Comparison of ENCODE assay signal across 1 cellular context in the genomic region with DNA sequence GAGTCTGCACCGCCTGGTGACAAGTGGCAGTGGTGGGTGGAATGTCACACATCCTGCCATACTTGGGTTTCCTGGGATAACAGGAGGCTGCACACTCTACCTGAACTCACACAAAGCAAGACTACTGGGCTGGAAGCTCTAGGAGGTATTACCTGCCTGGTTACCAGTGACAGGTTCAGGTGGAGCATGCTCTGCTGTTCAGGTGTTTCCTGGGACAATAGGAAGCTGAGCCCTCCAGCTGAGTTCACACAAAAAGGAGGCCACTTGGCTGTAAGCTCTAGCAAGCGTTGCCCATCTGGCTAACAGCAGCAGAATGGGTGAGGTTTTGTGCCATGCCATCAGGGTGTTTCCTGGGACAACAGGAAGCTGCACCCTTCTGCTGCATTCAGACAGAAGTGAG.
TF ChIP-seq lines count a peak whose summit lies in the region.

No MANE protein-coding gene starts in this region.

TF ChIP-seq in GM23338, 12 proteins besides CTCF, POLR2A, EP300 and RAD21 (continued from another document):
- TF ChIP-seq, protein P1, sequence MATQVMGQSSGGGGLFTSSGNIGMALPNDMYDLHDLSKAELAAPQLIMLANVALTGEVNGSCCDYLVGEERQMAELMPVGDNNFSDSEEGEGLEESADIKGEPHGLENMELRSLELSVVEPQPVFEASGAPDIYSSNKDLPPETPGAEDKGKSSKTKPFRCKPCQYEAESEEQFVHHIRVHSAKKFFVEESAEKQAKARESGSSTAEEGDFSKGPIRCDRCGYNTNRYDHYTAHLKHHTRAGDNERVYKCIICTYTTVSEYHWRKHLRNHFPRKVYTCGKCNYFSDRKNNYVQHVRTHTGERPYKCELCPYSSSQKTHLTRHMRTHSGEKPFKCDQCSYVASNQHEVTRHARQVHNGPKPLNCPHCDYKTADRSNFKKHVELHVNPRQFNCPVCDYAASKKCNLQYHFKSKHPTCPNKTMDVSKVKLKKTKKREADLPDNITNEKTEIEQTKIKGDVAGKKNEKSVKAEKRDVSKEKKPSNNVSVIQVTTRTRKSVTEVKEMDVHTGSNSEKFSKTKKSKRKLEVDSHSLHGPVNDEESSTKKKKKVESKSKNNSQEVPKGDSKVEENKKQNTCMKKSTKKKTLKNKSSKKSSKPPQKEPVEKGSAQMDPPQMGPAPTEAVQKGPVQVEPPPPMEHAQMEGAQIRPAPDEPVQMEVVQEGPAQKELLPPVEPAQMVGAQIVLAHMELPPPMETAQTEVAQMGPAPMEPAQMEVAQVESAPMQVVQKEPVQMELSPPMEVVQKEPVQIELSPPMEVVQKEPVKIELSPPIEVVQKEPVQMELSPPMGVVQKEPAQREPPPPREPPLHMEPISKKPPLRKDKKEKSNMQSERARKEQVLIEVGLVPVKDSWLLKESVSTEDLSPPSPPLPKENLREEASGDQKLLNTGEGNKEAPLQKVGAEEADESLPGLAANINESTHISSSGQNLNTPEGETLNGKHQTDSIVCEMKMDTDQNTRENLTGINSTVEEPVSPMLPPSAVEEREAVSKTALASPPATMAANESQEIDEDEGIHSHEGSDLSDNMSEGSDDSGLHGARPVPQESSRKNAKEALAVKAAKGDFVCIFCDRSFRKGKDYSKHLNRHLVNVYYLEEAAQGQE (IDR thresholded peaks at IDR 0.05; ENCODE audit: unreplicated experiment), result no peak
- no peak for TF ChIP-seq NANOG (IDR thresholded peaks at IDR 0.05; ENCODE audit: borderline replicate concordance)
- TF ChIP-seq EZH2 (IDR thresholded peaks at IDR 0.05; ENCODE audit: low read depth, unreplicated experiment), result no peak
- no peak for TF ChIP-seq ZNF331 (CRISPR knock-in tag; IDR thresholded peaks at IDR 0.05; ENCODE audit: low read depth)
- TF ChIP-seq POLR2AphosphoS5 (IDR thresholded peaks at IDR 0.05; ENCODE audit: low read depth), result no peak
- no peak for TF ChIP-seq EZH2phosphoT487 (IDR thresholded peaks at IDR 0.05; ENCODE audit: unreplicated experiment)
